18 cellular contexts compared by ENCODE assay signal in the genomic region with DNA sequence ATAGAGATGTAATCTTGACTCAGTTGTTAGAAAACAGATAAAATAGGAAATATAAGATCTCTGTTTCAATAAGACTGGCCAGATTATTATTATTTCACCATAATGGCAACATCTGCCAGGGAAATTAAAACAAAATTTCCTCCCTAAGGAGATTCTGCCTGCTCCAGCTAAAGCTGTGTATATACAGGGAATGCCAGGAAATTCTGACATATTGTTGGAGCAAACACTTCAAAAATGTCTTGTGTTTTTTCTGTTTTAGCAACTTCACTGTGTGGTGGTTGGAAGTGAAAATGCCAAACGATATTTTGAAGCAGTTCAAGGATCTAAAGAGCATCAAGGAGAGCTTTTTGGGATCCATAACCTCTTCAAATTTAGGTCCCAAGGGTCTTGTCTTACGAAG.
"Had no signal": no experiment of that assay in that cellular context is flagged by ENCODE, and none has a peak within 500 bp of the region (broad histone marks: within the 10 kb centered on the region; RNA-seq: fewer than 3 reads in every experiment).

No MANE protein-coding gene starts in this region.

- H3K4me3 ChIP-seq: coronary artery, heart right ventricle, sigmoid colon, skin epidermis, tibial artery, upper lobe of right lung had no signal

- DNase-seq: central memory CD4-positive, alpha-beta T cell; effector CD4-positive, alpha-beta T cell; heart right ventricle; hypothalamus; kidney glomerular epithelial cell; mammary epithelial cell; naive thymus-derived CD4-positive, alpha-beta T cell; nephron progenitor cell; posterior cingulate gyrus; sigmoid colon; stimulated activated CD4-positive, alpha-beta T cell treated with anti-CD3 and anti-CD28 coated beads, Interleukin-2, amount 100 ng/mL, for 24 hours; stimulated activated CD4-positive, alpha-beta T cell treated with anti-CD3 and anti-CD28 coated beads, Interleukin-4, amount 100 ng/mL, for 4 hours; stimulated activated naive B cell treated with anti-CD40 and anti-IgM and Interleukin-4, amounts not matched to agents 10 μg/mL and 1 μg/mL and 100 μg/mL, for 72 hours; tibial artery; upper lobe of right lung had no signal

- H3K27me3 ChIP-seq: heart right ventricle, neutrophil, sigmoid colon, tibial artery, upper lobe of right lung had no signal

- ATAC-seq: naive thymus-derived CD4-positive, alpha-beta T cell; stimulated activated naive B cell treated with anti-CD40 and anti-IgM and Interleukin-4, amounts not matched to agents 10 μg/mL and 1 μg/mL and 100 μg/mL, for 72 hours; upper lobe of right lung had no signal

- H3K9me3 ChIP-seq: heart right ventricle, neutrophil, sigmoid colon, tibial artery, upper lobe of right lung had no signal

- H3K27ac ChIP-seq: coronary artery, heart right ventricle, neutrophil, skin epidermis, tibial artery, upper lobe of right lung had no signal

- H3K4me1 ChIP-seq: upper lobe of right lung had no signal
